ENCODE assay signal across 8 cellular contexts in genomic region chr17:57130708-57131461, GRCh38. TPM values are rescaled to one million over a fixed set of nuclear protein-coding genes. Genes with fewer than 3 reads are reported as not detected.
DNase-seq lines count a peak whose midpoint lies in the region; ATAC-seq and TF ChIP-seq lines count a peak whose summit lies in the region.

No MANE protein-coding gene starts in this region.

- intact Hi-C loops in Panc1 (cut with micrococcal nuclease; ENCODE audit: unreplicated experiment), result loop anchor here (2.0 to 10.0 kb wide), 3 partner anchors 464 to 702 kb away; no protein-coding TSS in a partner anchor
- intact Hi-C loops in activated T-helper 1 cell treated with anti-CD3 and anti-CD28 coated beads, Interleukin-12 subunit alpha, Interleukin-12 subunit beta, Interleukin-2, Interleukin-4 antibody, amounts not matched to agents 30 ng/mL and 10 ng/mL and 1 ng/mL, durations not matched to agents 14 hours and 24 hours and 36 hours (cut with micrococcal nuclease), result loop anchor here (1.0 to 10.0 kb wide), 8 partner anchors 112 to 866 kb away; no protein-coding TSS in a partner anchor

- no peaks in the 10 kb centered on the region for H3K36me3 ChIP-seq in Panc1 (ENCODE audit: control insufficient read depth, insufficient read depth, low read length)

- H3K9me3 ChIP-seq in Panc1 (ENCODE audit: control insufficient read depth, insufficient read depth, low read depth, low read length), result no peaks in the 10 kb centered on the region

- TF ChIP-seq CTCF in Panc1 (IDR thresholded peaks at IDR 0.05), result peak; percentile 94
- peak; percentile 87 for TF ChIP-seq CTCF in fibroblast of the aortic adventitia (IDR thresholded peaks at IDR 0.05; ENCODE audit: insufficient read depth, low read length)

- in situ Hi-C loops in Panc1 (cut with HindIII; ENCODE audit: low pct_unique_long_range_greater_than_20kb, low sequenced_read_pairs), result no loop called here

- no peak overlapping the region for H3K4me3 Mint-ChIP-seq in activated T-helper 1 cell treated with anti-CD3 and anti-CD28 coated beads, Interleukin-12 subunit alpha, Interleukin-12 subunit beta, Interleukin-2, Interleukin-4 antibody, amounts not matched to agents 30 ng/mL and 10 ng/mL and 1 ng/mL, durations not matched to agents 14 hours and 24 hours and 36 hours

- no peaks in the 10 kb centered on the region for H3K27me3 ChIP-seq in Panc1 (ENCODE audit: control insufficient read depth, insufficient read depth, low read length)

- H3K27ac ChIP-seq in Panc1 (ENCODE audit: low read length), result no peak overlapping the region

- no TSS peak for BruUV-seq in Panc1 (replicated peaks; lab: Mats Ljungman, UMichigan)

- POLR2A ChIA-PET in Panc1 (lab: Charles Lee), result no interaction called here

- peaks cover 11% of the 10 kb centered on the region for H3K4me1 Mint-ChIP-seq in activated T-helper 1 cell treated with anti-CD3 and anti-CD28 coated beads, Interleukin-12 subunit alpha, Interleukin-12 subunit beta, Interleukin-2, Interleukin-4 antibody, amounts not matched to agents 30 ng/mL and 10 ng/mL and 1 ng/mL, durations not matched to agents 14 hours and 24 hours and 36 hours (ENCODE audit: low read depth)

- peaks cover 6% of the 10 kb centered on the region for H3K4me1 ChIP-seq in Panc1 (ENCODE audit: control insufficient read depth, insufficient read depth, low read length)

- ATAC-seq in Panc1 (peak; percentile 96), GM18858 (IDR thresholded peaks at IDR 0.05; ENCODE audit: unreplicated experiment) (no peak)

- peak overlapping the region; percentile 52 for H3K27ac Mint-ChIP-seq in activated T-helper 1 cell treated with anti-CD3 and anti-CD28 coated beads, Interleukin-12 subunit alpha, Interleukin-12 subunit beta, Interleukin-2, Interleukin-4 antibody, amounts not matched to agents 30 ng/mL and 10 ng/mL and 1 ng/mL, durations not matched to agents 14 hours and 24 hours and 36 hours

- H3K4me3 ChIP-seq in Panc1 (ENCODE audit: low read depth in 2 of 2, low read length in 2 of 2) (peak overlapping the region; percentile 19 to 51; a peak in 3 of 4 replicates), fibroblast of the aortic adventitia (ENCODE audit: low read depth, low read length) (peak overlapping the region; percentile 56)

- no peaks in the 10 kb centered on the region for H3K27me3 Mint-ChIP-seq in activated T-helper 1 cell treated with anti-CD3 and anti-CD28 coated beads, Interleukin-12 subunit alpha, Interleukin-12 subunit beta, Interleukin-2, Interleukin-4 antibody, amounts not matched to agents 30 ng/mL and 10 ng/mL and 1 ng/mL, durations not matched to agents 14 hours and 24 hours and 36 hours (ENCODE audit: insufficient read depth)

- H3K36me3 Mint-ChIP-seq in activated T-helper 1 cell treated with anti-CD3 and anti-CD28 coated beads, Interleukin-12 subunit alpha, Interleukin-12 subunit beta, Interleukin-2, Interleukin-4 antibody, amounts not matched to agents 30 ng/mL and 10 ng/mL and 1 ng/mL, durations not matched to agents 14 hours and 24 hours and 36 hours (ENCODE audit: low read depth), result peaks cover 2% of the 10 kb centered on the region

- H3K9me3 Mint-ChIP-seq in activated T-helper 1 cell treated with anti-CD3 and anti-CD28 coated beads, Interleukin-12 subunit alpha, Interleukin-12 subunit beta, Interleukin-2, Interleukin-4 antibody, amounts not matched to agents 30 ng/mL and 10 ng/mL and 1 ng/mL, durations not matched to agents 14 hours and 24 hours and 36 hours, result no peaks in the 10 kb centered on the region

- CTCF ChIA-PET in Panc1 (lab: Charles Lee), result interaction anchor here (0.6 to 1.2 kb wide), 6 partner anchors 12 to 1684 kb away, joined by 3 to 4 read pairs (median 3); no protein-coding TSS in a partner anchor

- DNase-seq in GF-D8 (lab: John Stamatoyannopoulos, UW) (peak; percentile 4), Kasumi-1 (lab: John Stamatoyannopoulos, UW) (peak; percentile 67 to 73), Panc1 (ENCODE audit: low read depth, low spot score) (peak; percentile 56), fibroblast of the aortic adventitia (ENCODE audit: low read depth) (peak; percentile 82), nucleus accumbens (lab: John Stamatoyannopoulos, UW) (peak in 54 of 56 donors; percentile 11 to 94 (median 63)), superior temporal gyrus (ENCODE audit: extremely low spot score) (peak; percentile 94)
- DNase-seq in activated T-helper 1 cell treated with anti-CD3 and anti-CD28 coated beads, Interleukin-12 subunit alpha, Interleukin-12 subunit beta, Interleukin-2, Interleukin-4 antibody, amounts not matched to agents 30 ng/mL and 10 ng/mL and 1 ng/mL, durations not matched to agents 14 hours and 24 hours and 36 hours (ENCODE audit: low spot score), result peak; percentile 61

RNA-seq across cellular contexts. Expression of gene AKAP1, which starts 45.8 kb away (rescaled TPM):
- 52.7 TPM for total RNA-seq in Panc1 (2021; ENCODE audit: unreplicated experiment)
- polyA plus RNA-seq in Panc1 (2012; ENCODE audit: insufficient read length), result 66.6 TPM
- 53.8 and 59.9 TPM in 2 replicates for total RNA-seq in activated T-helper 1 cell treated with anti-CD3 and anti-CD28 coated beads, Interleukin-12 subunit alpha, Interleukin-12 subunit beta, Interleukin-2, Interleukin-4 antibody, amounts not matched to agents 30 ng/mL and 10 ng/mL and 1 ng/mL, durations not matched to agents 14 hours and 24 hours and 36 hours
- 12.9 and 23.6 TPM in 2 replicates for total RNA-seq in fibroblast of the aortic adventitia (ENCODE audit: low replicate concordance)

Comparison
In these comparisons a context has a peak if more than half of its experiments do, and no peak if none do; other contexts are left out.
1. DNase-seq: peak in every context shown above with its lines; median percentile 94 in superior temporal gyrus; 82 in fibroblast of the aortic adventitia; 70 in Kasumi-1; 63 in nucleus accumbens; 61 in activated T-helper 1 cell treated with anti-CD3 and anti-CD28 coated beads, Interleukin-12 subunit alpha, Interleukin-12 subunit beta, Interleukin-2, Interleukin-4 antibody, amounts not matched to agents 30 ng/mL and 10 ng/mL and 1 ng/mL, durations not matched to agents 14 hours and 24 hours and 36 hours; 56 in Panc1; 4 in GF-D8.